21 cellular contexts compared by ENCODE assay signal in genomic region chr12:31597066-31597465, GRCh38.
DNase-seq lines count a peak whose midpoint lies in the region; ATAC-seq and TF ChIP-seq lines count a peak whose summit lies in the region.
"Had no signal": no experiment of that assay in that cellular context is flagged by ENCODE, and none has a peak within 500 bp of the region (broad histone marks: within the 10 kb centered on the region; RNA-seq: fewer than 3 reads in every experiment).

No MANE protein-coding gene starts in this region.

- no peaks in the 10 kb centered on the region for H3K36me3 ChIP-seq in OCI-LY1 (ENCODE audit: insufficient read depth, low read length)
- H3K36me3 ChIP-seq: BLaER1 had no signal

- no peaks in the 10 kb centered on the region for H3K27me3 ChIP-seq in OCI-LY1 (ENCODE audit: insufficient read depth, low read length)
- H3K27me3 ChIP-seq: BLaER1 had no signal

- H4K20me1 ChIP-seq in OCI-LY1 (ENCODE audit: insufficient read depth, low read length), result no peaks in the 10 kb centered on the region
- H4K20me1 ChIP-seq: BLaER1 had no signal

- H3K9me3 Mint-ChIP-seq in stimulated activated naive B cell treated with anti-CD40 and anti-IgM and Interleukin-4, amounts not matched to agents 10 μg/mL and 1 μg/mL and 100 μg/mL, for 72 hours, result peaks cover 0 to 3% of the 10 kb centered on the region in 2 donors
- H3K9me3 Mint-ChIP-seq: CD4-positive, alpha-beta memory T cell; H9 had no signal

- H2AFZ ChIP-seq in OCI-LY1 (ENCODE audit: low read length), result no peak overlapping the region

- H3K4me3 ChIP-seq in OCI-LY1 (ENCODE audit: low read depth, low read length, poor library complexity, severe bottlenecking), result no peak overlapping the region
- H3K4me3 ChIP-seq: BLaER1, GM12878 had no signal

- DNase-seq in NCI-H524 (lab: John Stamatoyannopoulos, UW) (peak; percentile 71 to 83), foreskin melanocyte (peak; percentile 94), KG1 (lab: John Stamatoyannopoulos, UW) (no peak), NCI-H1417 treated with DMSO at 0.1 percent for 48 hours (lab: John Stamatoyannopoulos, UW) (no peak), COLO829 (ENCODE audit: low spot score) (no peak)
- DNase-seq in stimulated activated naive B cell treated with anti-CD40 and anti-IgM and Interleukin-4, amounts not matched to agents 10 μg/mL and 1 μg/mL and 100 μg/mL, for 72 hours, result no peak
- DNase-seq: ACHN; AML-193; Calu3; CD4-positive, alpha-beta memory T cell; DMS53; DND-41; EL; GOT3; H9 had no signal

- no peaks in the 10 kb centered on the region for H3F3A ChIP-seq in OCI-LY1 (ENCODE audit: insufficient read depth, low read length)

- no peaks in the 10 kb centered on the region for H3K27me3 Mint-ChIP-seq in stimulated activated naive B cell treated with anti-CD40 and anti-IgM and Interleukin-4, amounts not matched to agents 10 μg/mL and 1 μg/mL and 100 μg/mL, for 72 hours

- H3K36me3 Mint-ChIP-seq in stimulated activated naive B cell treated with anti-CD40 and anti-IgM and Interleukin-4, amounts not matched to agents 10 μg/mL and 1 μg/mL and 100 μg/mL, for 72 hours, result no peaks in the 10 kb centered on the region
- H3K36me3 Mint-ChIP-seq: CD14-positive monocyte; CD4-positive, alpha-beta memory T cell had no signal

- H3K4me1 Mint-ChIP-seq in stimulated activated naive B cell treated with anti-CD40 and anti-IgM and Interleukin-4, amounts not matched to agents 10 μg/mL and 1 μg/mL and 100 μg/mL, for 72 hours, result peaks cover 19 to 33% of the 10 kb centered on the region in 2 donors
- H3K4me1 Mint-ChIP-seq: CD14-positive monocyte had no signal

- peak overlapping the region; percentile 20 for H3K27ac Mint-ChIP-seq in stimulated activated naive B cell treated with anti-CD40 and anti-IgM and Interleukin-4, amounts not matched to agents 10 μg/mL and 1 μg/mL and 100 μg/mL, for 72 hours
- H3K27ac Mint-ChIP-seq: CD14-positive monocyte; CD4-positive, alpha-beta memory T cell; H9 had no signal

- peak overlapping the region; percentile 3 for H3K27ac ChIP-seq in OCI-LY1 (ENCODE audit: low read depth, low read length, poor library complexity, severe bottlenecking)
- H3K27ac ChIP-seq: BLaER1, KMS-11 had no signal

- no peak overlapping the region for H3K4me3 Mint-ChIP-seq in stimulated activated naive B cell treated with anti-CD40 and anti-IgM and Interleukin-4, amounts not matched to agents 10 μg/mL and 1 μg/mL and 100 μg/mL, for 72 hours
- H3K4me3 Mint-ChIP-seq: H9 had no signal

- ATAC-seq in stimulated activated naive B cell treated with anti-CD40 and anti-IgM and Interleukin-4, amounts not matched to agents 10 μg/mL and 1 μg/mL and 100 μg/mL, for 72 hours (replicated peaks), result no peak
- ATAC-seq in GM19328 (IDR thresholded peaks at IDR 0.05; ENCODE audit: unreplicated experiment), result no peak
- ATAC-seq: GM12878 had no signal

- no peak for TF ChIP-seq CTCF in OCI-LY1 (IDR thresholded peaks at IDR 0.05; ENCODE audit: low read length)

- H3K4me2 ChIP-seq in OCI-LY1 (ENCODE audit: low read length), result no peak overlapping the region
- H3K4me2 ChIP-seq: BLaER1, KMS-11 had no signal

- H3K4me1 ChIP-seq in OCI-LY1 (ENCODE audit: insufficient read depth, low read length, severe bottlenecking), result peaks cover 35% of the 10 kb centered on the region

- H3K9ac ChIP-seq in OCI-LY1 (ENCODE audit: low read length), result no peak overlapping the region
- H3K9ac ChIP-seq: BLaER1, KMS-11 had no signal

- H3K79me2 ChIP-seq in OCI-LY1 (ENCODE audit: insufficient read depth, low read length), result no peaks in the 10 kb centered on the region

- H3K9me2 ChIP-seq in OCI-LY1 (ENCODE audit: low read depth, low read length), result no peaks in the 10 kb centered on the region

- H3K9me3 ChIP-seq in OCI-LY1 (ENCODE audit: low read length), result no peaks in the 10 kb centered on the region
- H3K9me3 ChIP-seq: BLaER1 had no signal

Comparison
In these comparisons a context has a peak if more than half of its experiments do, and no peak if none do; other contexts are left out.
1. DNase-seq: peak in NCI-H524 (2 of 2) and foreskin melanocyte (single experiment); none in stimulated activated naive B cell treated with anti-CD40 and anti-IgM and Interleukin-4, amounts not matched to agents 10 μg/mL and 1 μg/mL and 100 μg/mL, for 72 hours (single experiment), KG1 (single experiment), NCI-H1417 treated with DMSO at 0.1 percent for 48 hours (single experiment) and COLO829 (single experiment).